1 cellular context compared by ENCODE assay signal in the genomic region with DNA sequence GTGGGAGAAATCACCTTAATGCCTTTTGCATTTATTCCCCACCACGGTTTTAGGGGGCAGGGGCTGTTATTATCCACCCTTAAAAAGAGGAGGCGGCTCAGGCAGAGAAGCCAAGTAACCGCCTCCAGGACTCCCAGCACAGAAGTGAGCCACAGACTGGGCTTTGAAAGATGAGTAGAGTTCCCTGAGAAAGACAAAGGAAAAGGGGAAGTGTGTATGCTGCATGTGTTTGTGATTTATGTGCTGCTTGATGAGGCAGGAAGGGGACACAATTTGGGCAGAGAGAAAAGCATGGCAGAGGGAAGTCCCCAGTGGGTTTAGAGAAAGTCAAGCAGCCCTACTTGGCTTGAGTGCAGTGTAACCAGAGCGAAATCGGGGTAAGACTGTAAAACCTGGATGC.
TF ChIP-seq lines count a peak whose summit lies in the region.

No MANE protein-coding gene starts in this region.

TF ChIP-seq in HEK293, 187 proteins besides CTCF, POLR2A, EP300 and RAD21 (continued from another document):
- TF ChIP-seq, protein P1, sequence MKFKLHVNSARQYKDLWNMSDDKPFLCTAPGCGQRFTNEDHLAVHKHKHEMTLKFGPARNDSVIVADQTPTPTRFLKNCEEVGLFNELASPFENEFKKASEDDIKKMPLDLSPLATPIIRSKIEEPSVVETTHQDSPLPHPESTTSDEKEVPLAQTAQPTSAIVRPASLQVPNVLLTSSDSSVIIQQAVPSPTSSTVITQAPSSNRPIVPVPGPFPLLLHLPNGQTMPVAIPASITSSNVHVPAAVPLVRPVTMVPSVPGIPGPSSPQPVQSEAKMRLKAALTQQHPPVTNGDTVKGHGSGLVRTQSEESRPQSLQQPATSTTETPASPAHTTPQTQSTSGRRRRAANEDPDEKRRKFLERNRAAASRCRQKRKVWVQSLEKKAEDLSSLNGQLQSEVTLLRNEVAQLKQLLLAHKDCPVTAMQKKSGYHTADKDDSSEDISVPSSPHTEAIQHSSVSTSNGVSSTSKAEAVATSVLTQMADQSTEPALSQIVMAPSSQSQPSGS (tag by site-specific recombination; IDR thresholded peaks at IDR 0.05; ENCODE audit: low read depth): no peak
- TF ChIP-seq ZNF354C (tag by site-specific recombination; IDR thresholded peaks at IDR 0.05; ENCODE audit: borderline replicate concordance, low read depth): no peak
- no peak for TF ChIP-seq ZNF571 (tag by site-specific recombination; IDR thresholded peaks at IDR 0.05)
- TF ChIP-seq ZNF404 (tag by site-specific recombination; IDR thresholded peaks at IDR 0.05): no peak
- no peak for TF ChIP-seq ZNF555 (tag by site-specific recombination; conservative IDR thresholded peaks at IDR 0.05)
- no peak for TF ChIP-seq ZNF624 (tag by site-specific recombination; IDR thresholded peaks at IDR 0.05)
- peak; percentile 61 for TF ChIP-seq EGR2 (tag by site-specific recombination; IDR thresholded peaks at IDR 0.05; ENCODE audit: low read depth)
- no peak for TF ChIP-seq ZSCAN16 (tag by site-specific recombination; IDR thresholded peaks at IDR 0.05)
